8 cellular contexts compared by ENCODE assay signal in genomic region chr17:32519769-32520701, GRCh38.
DNase-seq lines count a peak whose midpoint lies in the region; ATAC-seq lines count a peak whose summit lies in the region.

No MANE protein-coding gene starts in this region.

- H3K9ac ChIP-seq in rectal smooth muscle tissue (ENCODE audit: low read length): no peak overlapping the region

- intact Hi-C loops in head of caudate nucleus (cut with DNase I) (no loop called here), posterior cingulate gyrus (cut with DNase I) (no loop called here)

- peak; percentile 48 for DNase-seq in ELF-1 (ENCODE audit: low read depth, low spot score)
- DNase-seq in NCI-H2171 treated with DMSO at 0.1 percent for 48 hours (lab: John Stamatoyannopoulos, UW): peak; percentile 79
- DNase-seq in activated effector memory CD4-positive, alpha-beta T cell treated with anti-CD3 and anti-CD28 coated beads, Interleukin-2, amount 50 U/mL, for 16 hours: peak; percentile 74
- DNase-seq in head of caudate nucleus: peak in 31 of 42 donors; percentile 18 to 79 (median 50)
- DNase-seq in posterior cingulate gyrus: no peak
- no peak for DNase-seq in iPS-NIHi11 (ENCODE audit: low spot score)

- no peak for ATAC-seq in HG03097 (IDR thresholded peaks at IDR 0.05; ENCODE audit: low FRiP score, unreplicated experiment)

- H3K27ac ChIP-seq in rectal smooth muscle tissue (ENCODE audit: low read depth, low read length): no peak overlapping the region

- peak overlapping the region; percentile 47 for H3K4me3 ChIP-seq in rectal smooth muscle tissue (ENCODE audit: low read length)

- H3K4me1 ChIP-seq in rectal smooth muscle tissue (ENCODE audit: control insufficient read depth, insufficient read depth, low read length): no peaks in the 10 kb centered on the region

- H3K36me3 ChIP-seq in rectal smooth muscle tissue (ENCODE audit: control insufficient read depth, insufficient read depth, low read length): no peaks in the 10 kb centered on the region

- H3K27me3 ChIP-seq in rectal smooth muscle tissue (ENCODE audit: control insufficient read depth, insufficient read depth, low read length): no peaks in the 10 kb centered on the region

Comparison
In these comparisons a context has a peak if more than half of its experiments do, and no peak if none do; other contexts are left out.
1. DNase-seq: peak in ELF-1 (single experiment), NCI-H2171 treated with DMSO at 0.1 percent for 48 hours (single experiment), activated effector memory CD4-positive, alpha-beta T cell treated with anti-CD3 and anti-CD28 coated beads, Interleukin-2, amount 50 U/mL, for 16 hours (single experiment) and head of caudate nucleus (31 of 42); none in posterior cingulate gyrus (0 of 10) and iPS-NIHi11 (single experiment).